In the genomic region with DNA sequence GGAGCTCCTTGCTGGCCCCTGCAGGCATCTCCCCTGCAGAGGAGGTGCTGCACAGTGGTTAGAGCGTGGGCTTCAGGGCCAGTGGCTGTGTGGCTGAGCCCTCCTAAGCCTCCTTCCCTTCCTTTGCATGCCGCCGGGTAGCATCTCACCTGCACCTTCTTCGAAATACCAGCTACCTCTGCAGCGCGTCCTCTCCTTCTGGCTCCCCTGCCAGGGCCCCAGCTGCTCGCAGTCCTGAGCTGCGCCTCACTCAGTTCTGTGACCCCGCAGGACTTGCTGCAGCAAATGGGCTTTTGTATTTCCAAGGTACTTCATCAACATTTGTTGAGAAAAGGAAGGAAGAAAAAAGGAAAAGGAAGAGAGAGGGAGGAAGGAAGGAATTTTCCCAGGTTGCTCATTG, we compare ENCODE assay signal across 1 cellular context.
TF ChIP-seq lines count a peak whose summit lies in the region.

No MANE protein-coding gene starts in this region.

TF ChIP-seq in HEK293T, 16 proteins besides CTCF, POLR2A, EP300 and RAD21 (continued from another document):
- no peak for TF ChIP-seq FOXK2 (IDR thresholded peaks at IDR 0.05)
- TF ChIP-seq, protein P1, sequence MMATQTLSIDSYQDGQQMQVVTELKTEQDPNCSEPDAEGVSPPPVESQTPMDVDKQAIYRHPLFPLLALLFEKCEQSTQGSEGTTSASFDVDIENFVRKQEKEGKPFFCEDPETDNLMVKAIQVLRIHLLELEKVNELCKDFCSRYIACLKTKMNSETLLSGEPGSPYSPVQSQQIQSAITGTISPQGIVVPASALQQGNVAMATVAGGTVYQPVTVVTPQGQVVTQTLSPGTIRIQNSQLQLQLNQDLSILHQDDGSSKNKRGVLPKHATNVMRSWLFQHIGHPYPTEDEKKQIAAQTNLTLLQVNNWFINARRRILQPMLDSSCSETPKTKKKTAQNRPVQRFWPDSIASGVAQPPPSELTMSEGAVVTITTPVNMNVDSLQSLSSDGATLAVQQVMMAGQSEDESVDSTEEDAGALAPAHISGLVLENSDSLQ (IDR thresholded peaks at IDR 0.05) = no peak
- no peak for TF ChIP-seq CTBP1 (IDR thresholded peaks at IDR 0.05; ENCODE audit: borderline replicate concordance)
- no peak for TF ChIP-seq L3MBTL2 (conservative IDR thresholded peaks at IDR 0.05)
- TF ChIP-seq ELF4 (IDR thresholded peaks at IDR 0.05) = no peak
